1 cellular context compared by ENCODE assay signal in genomic region chr6:47086051-47086770, GRCh38.
TF ChIP-seq lines count a peak whose summit lies in the region.

No MANE protein-coding gene starts in this region.

TF ChIP-seq in H1, 55 proteins besides CTCF, POLR2A, EP300 and RAD21:
- TF ChIP-seq RNF2 (IDR thresholded peaks at IDR 0.05; ENCODE audit: borderline replicate concordance, low read depth, low read length, missing control alignments, poor library complexity, severe bottlenecking) (no peak), TBP (IDR thresholded peaks at IDR 0.05; ENCODE audit: low read depth, low read length) (no peak), TCF12 (IDR thresholded peaks at IDR 0.05; ENCODE audit: low read depth, low read length) (no peak)
